ENCODE assay signal across 1 cellular context in the genomic region with DNA sequence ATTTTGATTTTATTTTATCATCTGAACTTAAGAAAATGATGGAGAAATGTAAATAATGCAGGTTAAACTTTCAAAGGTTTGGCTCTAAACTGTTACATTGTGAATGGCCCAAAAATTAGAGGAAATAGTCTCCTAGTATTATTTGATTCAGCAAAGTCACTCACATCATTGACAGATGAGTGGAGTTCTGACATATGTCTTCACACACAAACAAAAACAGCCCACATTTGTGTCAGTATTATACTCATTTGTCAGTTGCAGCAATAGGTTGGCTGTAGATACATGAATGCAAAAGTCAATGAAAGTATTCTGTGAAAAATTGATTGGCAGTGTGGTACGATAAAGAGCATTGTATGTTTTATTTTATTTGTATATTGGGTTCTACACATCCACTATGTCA.
"Had no signal": no experiment of that assay in that cellular context is flagged by ENCODE, and none has a peak within 500 bp of the region (broad histone marks: within the 10 kb centered on the region; RNA-seq: fewer than 3 reads in every experiment).

No MANE protein-coding gene starts in this region.

- H3K36me3 ChIP-seq: MG63 had no signal

- H3K4me3 ChIP-seq: MG63 had no signal

- H3K9me3 ChIP-seq: MG63 had no signal

- H3K27me3 ChIP-seq: MG63 had no signal
